8 cellular contexts compared by ENCODE assay signal in genomic region chr6:170294813-170295518, GRCh38. TPM values are rescaled to one million over a fixed set of nuclear protein-coding genes. Genes with fewer than 3 reads are reported as not detected.
A peak's percentile ranks its signal among the peaks of the same experiment; 100 is the strongest.
DNase-seq lines count a peak whose midpoint lies in the region; ATAC-seq, FAIRE-seq and TF ChIP-seq lines count a peak whose summit lies in the region.

No MANE protein-coding gene starts in this region.

- POLR2A ChIA-PET in IMR-90 (lab: Charles Lee; ENCODE audit: unreplicated experiment): no interaction called here
- POLR2A ChIA-PET in H1 (lab: Charles Lee; ENCODE audit: partially characterized antibody): interaction anchor here (1.2 to 1.9 kb wide), 4 partner anchors 8 to 287 kb away, joined by 3 to 6 read pairs (median 3); no protein-coding TSS in a partner anchor

- no peak for TF ChIP-seq RAD21 in IMR-90 (IDR thresholded peaks at IDR 0.05; ENCODE audit: low read length)
- no peak for TF ChIP-seq RAD21 in H1 (IDR thresholded peaks at IDR 0.05 in 1 of 2, conservative IDR thresholded peaks at IDR 0.05 in 1 of 2; ENCODE audit: low read depth in 2 of 2, low read length in 2 of 2)

- H3K14ac ChIP-seq in IMR-90 (replicated peaks; ENCODE audit: low read depth, low read length): no peak overlapping the region
- H3K14ac ChIP-seq in H1 (ENCODE audit: insufficient read length): no peak overlapping the region

- H3K27ac ChIP-seq in IMR-90 (ENCODE audit: insufficient read depth, low read length) (no peak overlapping the region), H1 (ENCODE audit: low read depth, low read length) (no peak overlapping the region), ovary (no peak overlapping the region), caudate nucleus (ENCODE audit: low read depth, low read length) (no peak overlapping the region)

- no peak for FAIRE-seq in H1 (lab: Jason Lieb, UNC)

- H3K4ac ChIP-seq in IMR-90 (ENCODE audit: low read depth, low read length): no peak overlapping the region
- peak overlapping the region; percentile 97 for H3K4ac ChIP-seq in H1 (replicated peaks; ENCODE audit: insufficient read length, low read depth, low read length)

- H4K8ac ChIP-seq in IMR-90 (ENCODE audit: low read depth in 2 of 2, low read length in 2 of 2) (no peak overlapping the region), H1 (ENCODE audit: extremely low read depth, insufficient read depth, low read length) (peak overlapping the region; percentile 63; the same call in 1 of the 2 replicates)

- H2BK15ac ChIP-seq in IMR-90 (ENCODE audit: low read depth, low read length) (no peak overlapping the region), H1 (ENCODE audit: low read length) (peak overlapping the region; percentile 90; the same call in 1 of the 2 replicates)

- WGBS in IMR-90 (ENCODE audit: extremely low coverage in 2 of 2, insufficient read length in 1 of 2), 2 experiments: 3% methylated on average over 24 of the region's 31 CpGs; no CpG with 5 or more reads in 1 of the 2 experiments
- WGBS in H1 (ENCODE audit: extremely low coverage in 1 of 2, insufficient coverage in 1 of 2, insufficient read length in 1 of 2, insufficient replicate concordance in 2 of 2, low coverage in 1 of 2, low lambda C conversion rate in 2 of 2, missing lambda C conversion rate in 1 of 2), 2 experiments: 4% methylated on average over 31 of the region's 31 CpGs; no CpG with 5 or more reads in 1 of the 2 experiments
- 10 to 13% (median 12%) methylated on average over 28 to 31 of the region's 31 CpGs for WGBS in ovary, 3 donors

- no peak overlapping the region for H2BK20ac ChIP-seq in IMR-90 (ENCODE audit: low read depth, low read length)
- peak overlapping the region; percentile 96 for H2BK20ac ChIP-seq in H1 (ENCODE audit: low read length)

- H2BK120ac ChIP-seq in IMR-90 (ENCODE audit: low read depth, low read length) (no peak overlapping the region), H1 (replicated peaks; ENCODE audit: low read depth, low read length) (peak overlapping the region; percentile 44)

- H3K4me2 ChIP-seq in IMR-90 (ENCODE audit: low read depth, low read length): peak overlapping the region; percentile 91; the same call in 1 of the 2 replicates
- H3K4me2 ChIP-seq in H1 (ENCODE audit: insufficient read depth in 1 of 2, low read depth in 2 of 2, low read length in 2 of 2): peak overlapping the region; percentile 71 to 94

- H3K79me1 ChIP-seq in IMR-90 (ENCODE audit: low read depth in 1 of 2, low read length in 2 of 2) (no peaks in the 10 kb centered on the region), H1 (ENCODE audit: low read depth, low read length) (no peaks in the 10 kb centered on the region)

- no peak overlapping the region for H2BK5ac ChIP-seq in IMR-90 (ENCODE audit: low read depth, low read length, poor library complexity, severe bottlenecking)
- H2BK5ac ChIP-seq in H1 (ENCODE audit: low read depth, low read length): peak overlapping the region; percentile 48; the same call in 1 of the 2 replicates

- H3K9ac ChIP-seq in IMR-90 (ENCODE audit: low read depth, low read length) (no peak overlapping the region), H1 (replicated peaks in 1 of 4; ENCODE audit: extremely low read depth in 1 of 4, low read depth in 3 of 4, low read length in 3 of 4) (no peak overlapping the region; a peak in 2 of 7 replicates)

- TF ChIP-seq POLR2A in IMR-90 (IDR thresholded peaks at IDR 0.05; ENCODE audit: low read depth, low read length): no peak
- TF ChIP-seq POLR2A in H1 (IDR thresholded peaks at IDR 0.05; ENCODE audit: control extremely low read depth in 1 of 2, low read depth in 2 of 2, low read length in 2 of 2): no peak
- no peak for TF ChIP-seq POLR2A in ovary (IDR thresholded peaks at IDR 0.05)

- no peak for TF ChIP-seq EP300 in H1 (IDR thresholded peaks at IDR 0.05; ENCODE audit: borderline replicate concordance in 1 of 2, low read depth in 2 of 2, low read length in 2 of 2)
- TF ChIP-seq EP300 in ovary (IDR thresholded peaks at IDR 0.05): no peak

- H3K18ac ChIP-seq in IMR-90 (ENCODE audit: low read depth, low read length): no peak overlapping the region
- H3K18ac ChIP-seq in H1 (ENCODE audit: extremely low read depth, low read length): peak overlapping the region; percentile 98

- H3K23me2 ChIP-seq in H1 (ENCODE audit: low read depth, low read length): peaks cover 24% of the 10 kb centered on the region; the same call in 1 of the 2 replicates

- peak overlapping the region; percentile 95 for H2BK12ac ChIP-seq in H1 (ENCODE audit: low read depth, low read length)

- H4K5ac ChIP-seq in IMR-90 (ENCODE audit: low read depth, low read length) (no peak overlapping the region), H1 (ENCODE audit: insufficient read length, low read depth, low read length) (no peak overlapping the region)

- no peak for ATAC-seq in IMR-90 (ENCODE audit: low read depth)

- H3K23ac ChIP-seq in IMR-90 (ENCODE audit: low read depth, low read length) (peak overlapping the region; percentile 42; the same call in 1 of the 2 replicates), H1 (ENCODE audit: insufficient read length) (no peak overlapping the region)

- peak overlapping the region; percentile 85 for H2AFZ ChIP-seq in IMR-90 (replicated peaks; ENCODE audit: low read length, poor library complexity)
- no peak overlapping the region for H2AFZ ChIP-seq in H1 (ENCODE audit: low read length)

- no peak for TF ChIP-seq CTCF in IMR-90 (conservative IDR thresholded peaks at IDR 0.05; ENCODE audit: low read depth, low read length)
- no peak for TF ChIP-seq CTCF in H1 (IDR thresholded peaks at IDR 0.05; ENCODE audit: control extremely low read depth in 1 of 3, insufficient read depth in 1 of 3, low read depth in 1 of 3, low read length in 3 of 3)
- TF ChIP-seq CTCF in ovary (IDR thresholded peaks at IDR 0.05): no peak

- peak overlapping the region; percentile 22; the same call in 1 of the 2 replicates for H3K4me3 ChIP-seq in GM08714 (ENCODE audit: low read length)
- H3K4me3 ChIP-seq in IMR-90 (ENCODE audit: insufficient read depth, low read depth, low read length): peak overlapping the region; percentile 49; the same call in 1 of the 2 replicates
- H3K4me3 ChIP-seq in H1 (ENCODE audit: extremely low read depth in 1 of 4, insufficient read depth in 2 of 4, low read depth in 3 of 4, low read length in 4 of 4): peak overlapping the region; percentile 20 to 77 (median 34)
- H3K4me3 ChIP-seq in ovary: peak overlapping the region; percentile 21

- H2AK5ac ChIP-seq in IMR-90 (ENCODE audit: low read depth, low read length) (no peak overlapping the region), H1 (ENCODE audit: low read depth, low read length) (peak overlapping the region; percentile 47; the same call in 1 of the 2 replicates)

- H4K20me1 ChIP-seq in IMR-90 (ENCODE audit: insufficient read depth, low read length): no peaks in the 10 kb centered on the region; the same call in 1 of the 2 replicates
- H4K20me1 ChIP-seq in H1 (replicated peaks in 1 of 2; ENCODE audit: control insufficient read depth in 1 of 2, insufficient read depth in 2 of 2, low read length in 2 of 2): peaks cover 0 to 5% of the 10 kb centered on the region in 2 experiments

- CTCF ChIA-PET in IMR-90 (lab: Yijun Ruan, JAX): interaction anchor here (0.6 kb wide), 1 partner anchor 21 kb away, joined by 4 read pairs; no protein-coding TSS in a partner anchor
- CTCF ChIA-PET in H1 (lab: Charles Lee; ENCODE audit: partially characterized antibody): interaction anchor here (0.6 to 1.4 kb wide), 2 partner anchors 29 to 133 kb away, joined by 3 read pairs; no protein-coding TSS in a partner anchor

- DNase-seq in IMR-90 (no peak), H1 (ENCODE audit: low read depth in 1 of 2, low spot score in 2 of 2) (no peak), ovary (peak in 1 of 5 donors; percentile 23), caudate nucleus (lab: John Stamatoyannopoulos, UW) (no peak), HuH-7.5 (ENCODE audit: low spot score) (no peak), GM19240 (ENCODE audit: insufficient read length, low spot score) (no peak), NCI-H128 (lab: John Stamatoyannopoulos, UW; ENCODE audit: unreplicated experiment) (no peak)

- H3K56ac ChIP-seq in IMR-90 (ENCODE audit: extremely low read depth, insufficient read depth, low read length) (no peak overlapping the region), H1 (replicated peaks; ENCODE audit: insufficient read length, low read depth, low read length) (no peak overlapping the region)

- H3K27me3 ChIP-seq in IMR-90 (ENCODE audit: control insufficient read depth, insufficient read depth, low read length): peaks cover 76% of the 10 kb centered on the region
- peaks cover 31 to 59% (median 50%) of the 10 kb centered on the region in 4 experiments for H3K27me3 ChIP-seq in H1 (replicated peaks in 1 of 4; ENCODE audit: control insufficient read depth in 3 of 4, extremely low read depth in 1 of 4, insufficient read depth in 3 of 4, low read length in 3 of 4)
- H3K27me3 ChIP-seq in ovary: peaks cover 3% of the 10 kb centered on the region

- H3K4me1 ChIP-seq in IMR-90 (ENCODE audit: control insufficient read depth, insufficient read depth, low read length) (peaks cover 4% of the 10 kb centered on the region; the same call in 1 of the 2 replicates), H1 (replicated peaks in 1 of 4; ENCODE audit: control insufficient read depth in 3 of 4, insufficient read depth in 4 of 4, low read length in 3 of 4) (peaks cover 17 to 35% (median 18%) of the 10 kb centered on the region in 4 experiments), ovary (ENCODE audit: insufficient read depth) (peaks cover 23% of the 10 kb centered on the region)

- H3K36me3 ChIP-seq in IMR-90 (ENCODE audit: control insufficient read depth, insufficient read depth, low read length) (no peaks in the 10 kb centered on the region), H1 (ENCODE audit: control insufficient read depth in 2 of 4, insufficient read depth in 4 of 4, low read length in 3 of 4) (0 out of 8 replicates have a peak, but pooled peaks cover 0 to 3% (median 0%) of the 10 kb centered on the region in 4 experiments), ovary (no peaks in the 10 kb centered on the region)

- peaks cover 4% of the 10 kb centered on the region; the same call in 1 of the 2 replicates for H3K9me3 ChIP-seq in IMR-90 (ENCODE audit: control insufficient read depth, insufficient read depth, low read length)
- no peaks in the 10 kb centered on the region; a peak in 1 of 4 replicates for H3K9me3 ChIP-seq in H1 (ENCODE audit: insufficient read depth in 2 of 2, low read depth in 1 of 2, low read length in 1 of 2)
- H3K9me3 ChIP-seq in ovary: no peaks in the 10 kb centered on the region

- in situ Hi-C loops in IMR-90 (cut with MboI; ENCODE audit: low sequenced_read_pairs): no loop called here

- H3K9me1 ChIP-seq in IMR-90 (ENCODE audit: insufficient read depth, low read length): peaks cover 7% of the 10 kb centered on the region; the same call in 1 of the 2 replicates

- dilution Hi-C loops in IMR-90 (cut with HindIII; ENCODE audit: low sequenced_read_pairs, unreplicated experiment): no loop called here

- intact Hi-C loops in IMR-90 (cut with micrococcal nuclease) (loop anchor here (5.0 to 10.0 kb wide), 2 partner anchors 237 to 460 kb away; no protein-coding TSS in a partner anchor), ovary (cut with DNase I) (loop anchor here in 2 of 4 donors (5.0 to 10.0 kb wide), 2 partner anchors 460 to 503 kb away; no protein-coding TSS in a partner anchor)

- no peaks in the 10 kb centered on the region for H3K79me2 ChIP-seq in H1 (ENCODE audit: control insufficient read depth in 1 of 2, insufficient read depth in 2 of 2, low read length in 2 of 2)

- H2AK9ac ChIP-seq in IMR-90 (replicated peaks; ENCODE audit: low read depth, low read length, poor library complexity): peak overlapping the region; percentile 33

- H4K91ac ChIP-seq in IMR-90 (ENCODE audit: insufficient read depth, low read depth, low read length): no peak overlapping the region
- H4K91ac ChIP-seq in H1 (replicated peaks; ENCODE audit: insufficient read length, low read length): peak overlapping the region; percentile 92

- BruUV-seq in IMR-90 (replicated peaks; lab: Mats Ljungman, UMichigan): no TSS peak

RNA-seq across cellular contexts. Expression of gene DLL1, which starts 4.1 kb away (rescaled TPM):
- total RNA-seq in IMR-90 (2012; rRNA removed) (under 0.01 TPM in 2 replicates), ovary (10 to 100 TPM in 1 of 7 donors, 1 to 10 TPM in 6; 1.3 to 11.5 (median 4.6) TPM)
- polyA plus RNA-seq in IMR-90 (2012; rRNA removed) (0.17 and 0.31 TPM in 2 replicates), H1 (2011; rRNA removed) (1.7 and 3.1 TPM in 2 replicates), ovary (1 to 10 TPM in 1 of 2 donors, under 1 TPM in 1; 0.90 to 2.4 TPM)
- 0.40 TPM in 2 replicates for polyA plus RNA-seq in IMR-90 (2012; cell fraction: cytosol; rRNA removed)
- 1.1 and 1.4 TPM in 2 replicates for polyA plus RNA-seq in IMR-90 (2012; cell fraction: nucleus; rRNA removed; ENCODE audit: low replicate concordance)
- 3.8 and 5.6 TPM in 2 replicates for total RNA-seq in H1 (2021; fragmentation: NEBNext Ultra II Directional; extraction: Animal tissue kit (Norgen Biotek cat#: 25700))
- 3.3 TPM for polyA plus RNA-seq in H1 (2011; cell fraction: cytosol; rRNA removed)
- 8.7 TPM for polyA plus RNA-seq in H1 (2011; cell fraction: nucleus; rRNA removed)
- 1.5 to 2.8 TPM (median 2.7 TPM) in 4 replicates for polyA plus RNA-seq in H1 (2012, experiment 1 of 2)
- polyA plus RNA-seq in H1 (2012, experiment 2 of 2): 1.5 TPM
- 1.4 TPM for polyA plus RNA-seq in H1 (2013, experiment 1 of 2)
- 1.0 TPM for polyA plus RNA-seq in H1 (2013, experiment 2 of 2)
- polyA minus RNA-seq in H1 (2011; rRNA and poly(A)+ RNA removed): 0.39 and 0.95 TPM in 2 replicates
- polyA minus RNA-seq in H1 (2011; cell fraction: cytosol; rRNA and poly(A)+ RNA removed): 2.3 TPM
- polyA minus RNA-seq in H1 (2011; cell fraction: nucleus; rRNA and poly(A)+ RNA removed): 2.6 TPM

RNA-seq across cellular contexts. Expression of gene FAM120B, which starts 11.6 kb away (rescaled TPM):
- total RNA-seq in IMR-90 (2012; rRNA removed) (20.8 and 28.0 TPM in 2 replicates), ovary (10 to 100 TPM; 16.5 to 36.2 (median 28.4) TPM)
- polyA plus RNA-seq in IMR-90 (2012; rRNA removed) (12.6 and 15.3 TPM in 2 replicates), H1 (2011; rRNA removed) (4.2 and 5.1 TPM in 2 replicates), ovary (10 to 100 TPM; 10.6 to 39.3 TPM)
- polyA plus RNA-seq in IMR-90 (2012; cell fraction: cytosol; rRNA removed): 5.5 and 6.1 TPM in 2 replicates
- polyA plus RNA-seq in IMR-90 (2012; cell fraction: nucleus; rRNA removed; ENCODE audit: low replicate concordance): 6.5 and 20.3 TPM in 2 replicates
- total RNA-seq in H1 (2021; fragmentation: NEBNext Ultra II Directional; extraction: Animal tissue kit (Norgen Biotek cat#: 25700)): 12.0 and 12.5 TPM in 2 replicates
- polyA plus RNA-seq in H1 (2011; cell fraction: cytosol; rRNA removed): 5.8 TPM
- polyA plus RNA-seq in H1 (2011; cell fraction: nucleus; rRNA removed): 11.3 TPM
- 6.9 to 9.1 TPM (median 8.0 TPM) in 4 replicates for polyA plus RNA-seq in H1 (2012, experiment 1 of 2)
- 1.6 TPM for polyA plus RNA-seq in H1 (2012, experiment 2 of 2)
- 8.2 TPM for polyA plus RNA-seq in H1 (2013, experiment 1 of 2)
- 8.6 TPM for polyA plus RNA-seq in H1 (2013, experiment 2 of 2)
- polyA minus RNA-seq in H1 (2011; rRNA and poly(A)+ RNA removed): 22.0 and 30.5 TPM in 2 replicates
- 6.2 TPM for polyA minus RNA-seq in H1 (2011; cell fraction: cytosol; rRNA and poly(A)+ RNA removed)
- 35.7 TPM for polyA minus RNA-seq in H1 (2011; cell fraction: nucleus; rRNA and poly(A)+ RNA removed)
